21 cellular contexts compared by ENCODE assay signal in genomic region chr14:52060080-52060479, GRCh38. TPM values are rescaled to one million over a fixed set of nuclear protein-coding genes. Genes with fewer than 3 reads are reported as not detected.
DNase-seq lines count a peak whose midpoint lies in the region; ATAC-seq, FAIRE-seq and TF ChIP-seq lines count a peak whose summit lies in the region.
"Had no signal": no experiment of that assay in that cellular context is flagged by ENCODE, and none has a peak within 500 bp of the region (broad histone marks: within the 10 kb centered on the region; RNA-seq: fewer than 3 reads in every experiment).

No MANE protein-coding gene starts in this region.

- H3K27ac ChIP-seq in heart left ventricle: peak overlapping the region in 11 of 12 donors; percentile 8 to 81 (median 68)
- no peak overlapping the region for H3K27ac ChIP-seq in pancreas
- H3K27ac ChIP-seq: 22Rv1, HL-60, suprapubic skin had no signal

- intact Hi-C loops in Right ventricle myocardium inferior (cut with DNase I): no loop called here
- intact Hi-C loops in cardiac septum (cut with DNase I): loop anchor here (5.0 kb wide), 1 partner anchor 408 kb away; the partner anchor contains the start of gene FRMD6
- intact Hi-C loops in heart left ventricle (cut with DNase I): loop anchor here in 4 of 10 donors (5.0 to 10.0 kb wide), 2 partner anchors 48 to 645 kb away; partner anchors contain the start of gene PSMC6 (in 1 of the 4)
- intact Hi-C loops in pancreas (cut with DNase I): no loop called here

- TF ChIP-seq CTCF in heart left ventricle (IDR thresholded peaks at IDR 0.05): peak in 1 of 12 donors; percentile 13
- no peak for TF ChIP-seq CTCF in pancreas (IDR thresholded peaks at IDR 0.05)

- H3K4me3 ChIP-seq in heart left ventricle: no peak overlapping the region
- no peak overlapping the region for H3K4me3 ChIP-seq in pancreas
- H3K4me3 ChIP-seq: suprapubic skin had no signal

- no peaks in the 10 kb centered on the region for H3K27me3 ChIP-seq in heart left ventricle
- no peaks in the 10 kb centered on the region for H3K27me3 ChIP-seq in pancreas
- H3K27me3 ChIP-seq: suprapubic skin had no signal

- 6 to 18% (median 9%) methylated on average over 6 of the region's 6 CpGs for WGBS in heart left ventricle, 4 donors
- 9 to 14% methylated on average over 6 of the region's 6 CpGs for WGBS in pancreas, 2 donors

- no peak for TF ChIP-seq POLR2A in heart left ventricle (IDR thresholded peaks at IDR 0.05)

- H3K9me3 ChIP-seq in heart left ventricle: no peaks in the 10 kb centered on the region
- H3K9me3 ChIP-seq in pancreas: no peaks in the 10 kb centered on the region
- H3K9me3 ChIP-seq: suprapubic skin had no signal

- H3K36me3 ChIP-seq in heart left ventricle (peaks cover 0 to 41% (median 11%) of the 10 kb centered on the region in 9 donors), pancreas (no peaks in the 10 kb centered on the region)
- H3K36me3 ChIP-seq: suprapubic skin had no signal

- DNase-seq in Right ventricle myocardium inferior (ENCODE audit: missing footprints) (no peak), cardiac septum (ENCODE audit: low spot score) (no peak), heart left ventricle (no peak), pancreas (peak in 1 of 6 donors; percentile 23), SKM-1 (lab: John Stamatoyannopoulos, UW; ENCODE audit: unreplicated experiment) (no peak), NCI-H2196 (lab: John Stamatoyannopoulos, UW; ENCODE audit: unreplicated experiment) (no peak)
- no peak for DNase-seq in activated T-cell treated with anti-CD3 and anti-CD28 coated beads, Interleukin-2, amount 50 U/mL, for 48 hours
- DNase-seq: activated naive CD8-positive, alpha-beta T cell treated with anti-CD3 and anti-CD28 coated beads, Interleukin-2, amount 10 ng/mL, durations not matched to agents 7 days and 5 days; DMS 273 treated with DMSO at 0.1 percent for 48 hours; MV-4-11; NCI-H2029 treated with DMSO at 0.1 percent for 48 hours; NCI-H524; SIG-M5; stimulated activated CD4-positive, alpha-beta T cell treated with anti-CD3 and anti-CD28 coated beads, Interleukin-2, amount 100 ng/mL, for 48 hours; T-helper 17 cell had no signal

- H3K4me1 ChIP-seq in heart left ventricle (peaks cover 0 to 78% (median 59%) of the 10 kb centered on the region in 12 donors), pancreas (peaks cover 0 to 17% (median 5%) of the 10 kb centered on the region in 3 donors)

- no peak for FAIRE-seq in pancreas (lab: Jason Lieb, UNC)
- FAIRE-seq: GM12892 had no signal

- peak; percentile 32 for ATAC-seq in Right ventricle myocardium inferior
- no peak for ATAC-seq in heart left ventricle
- peak; percentile 31 to 66 (median 50) for ATAC-seq in pancreas
- no peak for ATAC-seq in GM19023 (IDR thresholded peaks at IDR 0.05; ENCODE audit: unreplicated experiment)
- ATAC-seq: T-helper 17 cell, WTC11 had no signal

RNA-seq across cellular contexts. Expression of gene NID2, which starts 8.8 kb away (rescaled TPM):
- total RNA-seq in Right ventricle myocardium inferior (41.8 TPM), cardiac septum (37.3 TPM), heart left ventricle (10 to 100 TPM; 32.0 to 77.4 (median 40.9) TPM), pancreas (1 to 10 TPM; 3.3 to 9.5 (median 5.0) TPM)
- polyA plus RNA-seq in heart left ventricle (10 to 100 TPM; 17.3 to 18.8 TPM), pancreas (1 to 10 TPM; 1.9 to 2.8 TPM)

Comparison
In these comparisons a context has a peak if more than half of its experiments do, and no peak if none do; other contexts are left out.
1. ATAC-seq: peak in Right ventricle myocardium inferior (single experiment) and pancreas (4 of 4); none in heart left ventricle (0 of 4) and GM19023 (single experiment).
2. H3K27ac ChIP-seq: peak in heart left ventricle (11 of 12); none in pancreas (0 of 4).